In the genomic region with DNA sequence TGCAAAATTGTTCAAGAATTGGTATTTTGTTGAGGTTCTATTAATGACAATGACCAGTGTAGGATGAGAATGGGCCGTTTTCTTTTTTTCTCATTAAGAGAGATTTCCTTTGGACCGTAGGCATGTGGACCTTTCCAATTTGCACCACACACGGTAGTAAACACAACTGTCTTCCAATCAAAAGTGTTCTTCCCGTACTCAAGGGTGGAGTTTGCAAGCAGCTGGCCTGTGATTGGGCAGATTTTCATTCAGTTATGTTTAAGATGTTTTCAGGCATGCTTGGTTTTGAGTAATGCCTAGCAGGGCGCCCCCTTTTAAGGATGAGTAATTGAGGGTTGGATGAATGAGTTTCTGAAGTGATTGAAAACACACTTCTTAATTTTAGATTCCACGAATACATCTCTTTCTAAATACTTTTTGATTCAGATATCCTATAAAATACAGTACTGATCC, we compare ENCODE assay signal across 8 cellular contexts. TPM values are rescaled to one million over a fixed set of nuclear protein-coding genes. Genes with fewer than 3 reads are reported as not detected.
DNase-seq lines count a peak whose midpoint lies in the region; ATAC-seq and TF ChIP-seq lines count a peak whose summit lies in the region.

No MANE protein-coding gene starts in this region.

- 15 to 19% (median 16%) methylated on average over 6 of the region's 6 CpGs for WGBS in ovary, 3 donors

- peaks cover 36% of the 10 kb centered on the region for H3K4me1 Mint-ChIP-seq in T-helper 17 cell

- H3K4me1 ChIP-seq in left lung, result peaks cover 12 to 32% of the 10 kb centered on the region in 2 donors
- peaks cover 2% of the 10 kb centered on the region for H3K4me1 ChIP-seq in ovary (ENCODE audit: insufficient read depth)

- H3K4me3 Mint-ChIP-seq in T-helper 17 cell, result peak overlapping the region; percentile 96

- intact Hi-C loops in left lung (cut with DNase I) (no loop called here), ovary (cut with DNase I) (no loop called here)

- H3K27ac ChIP-seq in left lung (no peak overlapping the region), ovary (no peak overlapping the region)

- H3K36me3 ChIP-seq in left lung, result no peaks in the 10 kb centered on the region
- H3K36me3 ChIP-seq in ovary, result no peaks in the 10 kb centered on the region

- H3K9me3 ChIP-seq in T-helper 17 cell (ENCODE audit: control insufficient read depth, low read length, poor library complexity, severe bottlenecking) (no peaks in the 10 kb centered on the region), left lung (peaks cover 0 to 4% of the 10 kb centered on the region in 2 donors), ovary (no peaks in the 10 kb centered on the region)

- TF ChIP-seq EP300 in ovary (IDR thresholded peaks at IDR 0.05), result no peak

- TF ChIP-seq POLR2A in ovary (IDR thresholded peaks at IDR 0.05), result no peak

- H3K27ac Mint-ChIP-seq in T-helper 17 cell, result peak overlapping the region; percentile 97

- no peaks in the 10 kb centered on the region for H3K27me3 ChIP-seq in left lung
- H3K27me3 ChIP-seq in ovary, result no peaks in the 10 kb centered on the region

- peaks cover 2% of the 10 kb centered on the region for H3K36me3 Mint-ChIP-seq in T-helper 17 cell (ENCODE audit: low read depth)

- peak; percentile 84 for DNase-seq in AG08396 (ENCODE audit: low spot score)
- DNase-seq in HUDEP-2 (lab: John Stamatoyannopoulos, UW; ENCODE audit: unreplicated experiment in 76 of 76), result peak in 66 of 76 experiments; percentile 8 to 77 (median 44)
- peak in 2 of 3 donors; percentile 29 to 32 for DNase-seq in T-helper 17 cell
- DNase-seq in central memory CD4-positive, alpha-beta T cell, result peak; percentile 67
- DNase-seq in left lung, result no peak
- peak; percentile 62 for DNase-seq in stimulated activated CD8-positive, alpha-beta memory T cell treated with anti-CD3 and anti-CD28 coated beads, Interleukin-4, amount 100 ng/mL, for 48 hours
- DNase-seq in ovary, result no peak

- peak; percentile 40 for ATAC-seq in GM18870 (IDR thresholded peaks at IDR 0.05; ENCODE audit: unreplicated experiment)
- peak; percentile 59 for ATAC-seq in T-helper 17 cell
- no peak for ATAC-seq in left lung

- no peaks in the 10 kb centered on the region for H3K27me3 Mint-ChIP-seq in T-helper 17 cell

- TF ChIP-seq CTCF in left lung (IDR thresholded peaks at IDR 0.05), result no peak
- TF ChIP-seq CTCF in ovary (IDR thresholded peaks at IDR 0.05), result no peak

- peak overlapping the region; percentile 78 to 86 for H3K4me3 ChIP-seq in left lung
- H3K4me3 ChIP-seq in ovary, result no peak overlapping the region

RNA-seq across cellular contexts. Expression of a gene that starts 2.5 kb away (rescaled TPM):
- total RNA-seq in T-helper 17 cell, result 10 to 100 TPM; 74.0 to 74.5 TPM
- 10 to 100 TPM; 47.5 to 50.4 TPM for total RNA-seq in left lung
- total RNA-seq in ovary, result 10 to 100 TPM; 42.9 to 79.0 (median 71.4) TPM
- 10 to 100 TPM; 38.8 to 70.1 TPM for polyA plus RNA-seq in ovary

RNA-seq across cellular contexts. Expression of a gene that starts 16.9 kb away (rescaled TPM):
- total RNA-seq in T-helper 17 cell, result 10 to 100 TPM; 50.1 to 59.8 TPM
- 10 to 100 TPM; 23.9 to 25.0 TPM for total RNA-seq in left lung
- 10 to 100 TPM; 14.2 to 29.3 (median 19.9) TPM for total RNA-seq in ovary
- 10 to 100 TPM; 13.1 to 26.4 TPM for polyA plus RNA-seq in ovary

RNA-seq across cellular contexts. Expression of a gene that starts 23.3 kb away (rescaled TPM):
- total RNA-seq in T-helper 17 cell, result not detected
- total RNA-seq in left lung, result 1 to 10 TPM in 1 of 2 donors, under 1 TPM in 1; 0.34 to 2.0 TPM
- under 1 TPM in 2 of 7 donors, not detected in 5; 0.13 to 0.23 TPM for total RNA-seq in ovary
- under 1 TPM; 0.06 to 0.30 TPM for polyA plus RNA-seq in ovary

Comparison
In these comparisons a context has a peak if more than half of its experiments do, and no peak if none do; other contexts are left out.
1. DNase-seq: peak in AG08396 (single experiment), HUDEP-2 (66 of 76), T-helper 17 cell (2 of 3), central memory CD4-positive, alpha-beta T cell (single experiment) and stimulated activated CD8-positive, alpha-beta memory T cell treated with anti-CD3 and anti-CD28 coated beads, Interleukin-4, amount 100 ng/mL, for 48 hours (single experiment); none in left lung (0 of 2) and ovary (0 of 5).